Comparison of ENCODE assay signal across 1 cellular context in genomic region chr3:127455541-127456450, GRCh38.
TF ChIP-seq lines count a peak whose summit lies in the region.

No MANE protein-coding gene starts in this region.

TF ChIP-seq in HepG2, 621 proteins besides CTCF, POLR2A, EP300 and RAD21 (continued from another document and continues in another):
- TF ChIP-seq PAX8 (CRISPR knock-in tag; IDR thresholded peaks at IDR 0.05; ENCODE audit: borderline replicate concordance), result no peak
- TF ChIP-seq FOXC1 (CRISPR knock-in tag; IDR thresholded peaks at IDR 0.05; ENCODE audit: borderline replicate concordance), result peak; percentile 80; the same call in 1 of the 2 replicates
- peak; percentile 2; the same call in 1 of the 2 replicates for TF ChIP-seq POGK (CRISPR knock-in tag; conservative IDR thresholded peaks at IDR 0.05)
- TF ChIP-seq TOPORS (CRISPR knock-in tag; IDR thresholded peaks at IDR 0.05), result no peak
- peak; percentile 62; the same call in 1 of the 2 replicates for TF ChIP-seq ZMYM4 (CRISPR knock-in tag; IDR thresholded peaks at IDR 0.05)
- 0 out of 2 replicates have a peak, but pooled peaks have one; percentile 69 for TF ChIP-seq ZNF513 (CRISPR knock-in tag; conservative IDR thresholded peaks at IDR 0.05)
- TF ChIP-seq DRAP1 (CRISPR knock-in tag; IDR thresholded peaks at IDR 0.05), result no peak
- 0 out of 2 replicates have a peak, but pooled peaks have one; percentile 52 for TF ChIP-seq MXD4 (CRISPR knock-in tag; IDR thresholded peaks at IDR 0.05)
- TF ChIP-seq NR2F1 (CRISPR knock-in tag; IDR thresholded peaks at IDR 0.05), result no peak
- no peak for TF ChIP-seq ZNF451 (CRISPR knock-in tag; IDR thresholded peaks at IDR 0.05)
- TF ChIP-seq FOXK1 (CRISPR knock-in tag; IDR thresholded peaks at IDR 0.05; ENCODE audit: borderline replicate concordance, low read depth), result no peak
- no peak for TF ChIP-seq CC2D1A (CRISPR knock-in tag; IDR thresholded peaks at IDR 0.05)
- no peak for TF ChIP-seq GFI1 (CRISPR knock-in tag; IDR thresholded peaks at IDR 0.05; ENCODE audit: borderline replicate concordance)
- TF ChIP-seq ZNF512B (CRISPR knock-in tag; IDR thresholded peaks at IDR 0.05; ENCODE audit: borderline replicate concordance), result no peak
- TF ChIP-seq TBP (CRISPR knock-in tag; IDR thresholded peaks at IDR 0.05), result no peak
- no peak for TF ChIP-seq HNRNPH1 (optimal IDR thresholded peaks at IDR 0.05; ENCODE audit: low read depth, low read length)
- TF ChIP-seq ZBTB33 (CRISPR knock-in tag; IDR thresholded peaks at IDR 0.05), result no peak
- TF ChIP-seq ZNF713 (CRISPR knock-in tag; IDR thresholded peaks at IDR 0.05), result no peak
- TF ChIP-seq PBX2 (CRISPR knock-in tag; IDR thresholded peaks at IDR 0.05), result no peak
- TF ChIP-seq THAP8 (CRISPR knock-in tag; IDR thresholded peaks at IDR 0.05; ENCODE audit: borderline replicate concordance), result no peak
- TF ChIP-seq CEBPG (CRISPR knock-in tag; IDR thresholded peaks at IDR 0.05), result no peak
- TF ChIP-seq TAF15 (IDR thresholded peaks at IDR 0.05; ENCODE audit: low read depth, low read length, poor library complexity, severe bottlenecking), result no peak
- no peak for TF ChIP-seq ZFP37 (CRISPR knock-in tag; IDR thresholded peaks at IDR 0.05; ENCODE audit: borderline replicate concordance)
- TF ChIP-seq ZMYM2 (CRISPR knock-in tag; IDR thresholded peaks at IDR 0.05), result no peak
- TF ChIP-seq DNMT1 (CRISPR knock-in tag; IDR thresholded peaks at IDR 0.05), result 0 out of 2 replicates have a peak, but pooled peaks have one; percentile 57
- no peak for TF ChIP-seq ZNF670 (CRISPR knock-in tag; IDR thresholded peaks at IDR 0.05; ENCODE audit: borderline replicate concordance)
- no peak for TF ChIP-seq ZNF558 (CRISPR knock-in tag; IDR thresholded peaks at IDR 0.05; ENCODE audit: borderline replicate concordance)
- no peak for TF ChIP-seq ZBTB25 (CRISPR knock-in tag; IDR thresholded peaks at IDR 0.05)
- no peak for TF ChIP-seq ZFX (CRISPR knock-in tag; IDR thresholded peaks at IDR 0.05; ENCODE audit: low read depth)
- no peak for TF ChIP-seq RBAK (CRISPR knock-in tag; IDR thresholded peaks at IDR 0.05)
- peak; percentile 26; the same call in 1 of the 2 replicates for TF ChIP-seq ZBTB39 (CRISPR knock-in tag; IDR thresholded peaks at IDR 0.05)
- TF ChIP-seq ZNF879 (CRISPR knock-in tag; IDR thresholded peaks at IDR 0.05), result no peak
- TF ChIP-seq DZIP1 (CRISPR knock-in tag; IDR thresholded peaks at IDR 0.05), result no peak
- no peak for TF ChIP-seq SMARCC2 (IDR thresholded peaks at IDR 0.05)
- no peak for TF ChIP-seq NFE2L2 (IDR thresholded peaks at IDR 0.05; ENCODE audit: low read length)
- peak; percentile 33; the same call in 1 of the 2 replicates for TF ChIP-seq SPEN (CRISPR knock-in tag; IDR thresholded peaks at IDR 0.05; ENCODE audit: low read depth)
- no peak for TF ChIP-seq KAT2B (IDR thresholded peaks at IDR 0.05; ENCODE audit: borderline replicate concordance, low read depth, low read length)
- no peak for TF ChIP-seq ZNF207 (IDR thresholded peaks at IDR 0.05; ENCODE audit: borderline replicate concordance)
- TF ChIP-seq PHF20 (CRISPR knock-in tag; IDR thresholded peaks at IDR 0.05), result no peak
- no peak for TF ChIP-seq NFE2 (CRISPR knock-in tag; IDR thresholded peaks at IDR 0.05)
- TF ChIP-seq PHF5A (CRISPR knock-in tag; IDR thresholded peaks at IDR 0.05; ENCODE audit: low read depth, unreplicated experiment), result no peak
- TF ChIP-seq BCLAF1 (IDR thresholded peaks at IDR 0.05), result no peak
- 0 out of 2 replicates have a peak, but pooled peaks have one; percentile 54 for TF ChIP-seq ZNF274 (CRISPR knock-in tag; IDR thresholded peaks at IDR 0.05)
- TF ChIP-seq CREM (IDR thresholded peaks at IDR 0.05), result no peak
- no peak for TF ChIP-seq CREM (CRISPR knock-in tag; IDR thresholded peaks at IDR 0.05)
- no peak for TF ChIP-seq U2AF2 (IDR thresholded peaks at IDR 0.05; ENCODE audit: low read depth, low read length)
